In the genomic region with DNA sequence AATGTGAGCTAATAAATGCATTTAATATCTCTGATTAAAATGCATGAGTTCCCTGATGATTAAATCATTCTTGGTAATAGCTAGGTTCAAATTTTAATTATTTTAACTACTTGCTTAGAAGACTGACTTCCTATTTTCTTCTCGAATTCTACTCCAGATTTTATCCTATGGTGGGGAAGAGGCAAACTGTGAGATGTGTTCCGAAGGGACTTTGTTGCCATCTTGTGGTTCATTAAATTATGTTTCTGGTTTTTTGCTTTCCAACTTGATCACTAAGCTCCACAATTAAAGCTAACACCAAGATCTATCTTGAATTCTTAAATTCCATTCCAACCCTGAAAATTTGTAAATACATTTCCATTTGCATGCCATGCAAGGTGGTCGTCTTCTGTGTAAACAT, we compare ENCODE assay signal across 9 cellular contexts.
DNase-seq lines count a peak whose midpoint lies in the region; ATAC-seq and TF ChIP-seq lines count a peak whose summit lies in the region.
"Had no signal": no experiment of that assay in that cellular context is flagged by ENCODE, and none has a peak within 500 bp of the region (broad histone marks: within the 10 kb centered on the region; RNA-seq: fewer than 3 reads in every experiment).

No MANE protein-coding gene starts in this region.

- no peak overlapping the region for H3K4me3 ChIP-seq in RWPE2 (ENCODE audit: severe bottlenecking)
- no peak overlapping the region for H3K4me3 ChIP-seq in hepatocyte
- H3K4me3 ChIP-seq in CD4-positive, alpha-beta memory T cell (ENCODE audit: low read length in 2 of 2) = no peak overlapping the region

- peaks cover 0 to 6% (median 0%) of the 10 kb centered on the region in 8 donors for H3K9me3 Mint-ChIP-seq in CD4-positive, alpha-beta memory T cell

- peak; percentile 67 for TF ChIP-seq CTCF in RWPE2 (IDR thresholded peaks at IDR 0.05; ENCODE audit: poor library complexity, severe bottlenecking)
- TF ChIP-seq CTCF in hepatocyte (IDR thresholded peaks at IDR 0.05; ENCODE audit: poor library complexity) = peak; percentile 58

- H3K4me2 ChIP-seq in hepatocyte = no peak overlapping the region

- no peaks in the 10 kb centered on the region for H3K36me3 Mint-ChIP-seq in CD4-positive, alpha-beta memory T cell

- H3K36me3 ChIP-seq in RWPE2 (ENCODE audit: low read depth) (no peaks in the 10 kb centered on the region), hepatocyte (replicated peaks; ENCODE audit: insufficient read depth, low read depth) (no peaks in the 10 kb centered on the region)
- H3K36me3 ChIP-seq in CD4-positive, alpha-beta memory T cell (ENCODE audit: insufficient read depth, low read length) = no peaks in the 10 kb centered on the region
- H3K36me3 ChIP-seq: neutrophil had no signal

- no peaks in the 10 kb centered on the region for H3K27me3 Mint-ChIP-seq in CD4-positive, alpha-beta memory T cell

- no peak; the same call in 2 of the 3 replicates for ATAC-seq in RWPE2 (ENCODE audit: low read depth)
- no peak for ATAC-seq in HG02970 (IDR thresholded peaks at IDR 0.05; ENCODE audit: low FRiP score, unreplicated experiment)
- no peak for ATAC-seq in HG02642 (IDR thresholded peaks at IDR 0.05; ENCODE audit: poor library complexity, unreplicated experiment)

- intact Hi-C loops in CD4-positive, alpha-beta memory T cell (cut with micrococcal nuclease) = no loop called here

- DNase-seq in AML-193 (lab: John Stamatoyannopoulos, UW) (peak; percentile 30 to 38), Kasumi-1 (lab: John Stamatoyannopoulos, UW) (peak; percentile 71 to 83), RWPE2 (ENCODE audit: low spot score) (no peak), hepatocyte (ENCODE audit: low spot score) (peak; percentile 19), UCSD-AML1 (lab: John Stamatoyannopoulos, UW; ENCODE audit: unreplicated experiment) (no peak)
- no peak for DNase-seq in CD4-positive, alpha-beta memory T cell

- no peak overlapping the region for H2AFZ ChIP-seq in hepatocyte

- 12% methylated on average over 3 of the region's 3 CpGs for WGBS in hepatocyte (ENCODE audit: low lambda C conversion rate, missing lambda C conversion rate)

- H3K27ac ChIP-seq in RWPE2 (ENCODE audit: poor library complexity, severe bottlenecking) (no peak overlapping the region), hepatocyte (no peak overlapping the region)
- H3K27ac ChIP-seq in CD4-positive, alpha-beta memory T cell (ENCODE audit: low read depth, low read length) = no peak overlapping the region
- H3K27ac ChIP-seq: neutrophil had no signal

- H3K9me3 ChIP-seq in RWPE2 (ENCODE audit: severe bottlenecking) = no peaks in the 10 kb centered on the region
- no peaks in the 10 kb centered on the region for H3K9me3 ChIP-seq in hepatocyte (ENCODE audit: low read depth)
- no peaks in the 10 kb centered on the region for H3K9me3 ChIP-seq in CD4-positive, alpha-beta memory T cell (ENCODE audit: control insufficient read depth in 1 of 2, low read length in 2 of 2)
- H3K9me3 ChIP-seq: neutrophil had no signal

- CTCF ChIA-PET in CD4-positive, alpha-beta memory T cell (lab: Charles Lee; ENCODE audit: partially characterized antibody) = no interaction called here

- no peaks in the 10 kb centered on the region for H4K20me1 ChIP-seq in hepatocyte (ENCODE audit: insufficient read depth, poor library complexity, severe bottlenecking)

- no peaks in the 10 kb centered on the region for H3K9me2 ChIP-seq in hepatocyte (replicated peaks; ENCODE audit: insufficient read depth)

- no peaks in the 10 kb centered on the region for H3K79me2 ChIP-seq in hepatocyte

- POLR2A ChIA-PET in CD4-positive, alpha-beta memory T cell (lab: Charles Lee; ENCODE audit: partially characterized antibody) = no interaction called here

- H3K27me3 ChIP-seq in RWPE2 (ENCODE audit: insufficient read depth, poor library complexity, severe bottlenecking) = peaks cover 13% of the 10 kb centered on the region
- H3K27me3 ChIP-seq in hepatocyte = no peaks in the 10 kb centered on the region
- no peaks in the 10 kb centered on the region for H3K27me3 ChIP-seq in CD4-positive, alpha-beta memory T cell (ENCODE audit: insufficient read depth, low read length)
- H3K27me3 ChIP-seq: neutrophil had no signal

- H3K4me1 ChIP-seq in RWPE2 (ENCODE audit: insufficient read depth, poor library complexity, severe bottlenecking) (no peaks in the 10 kb centered on the region), hepatocyte (ENCODE audit: insufficient read depth) (no peaks in the 10 kb centered on the region)
- no peaks in the 10 kb centered on the region for H3K4me1 ChIP-seq in CD4-positive, alpha-beta memory T cell (ENCODE audit: insufficient read depth, low read length)

- no peak overlapping the region for H3K4me3 Mint-ChIP-seq in CD4-positive, alpha-beta memory T cell

- no peaks in the 10 kb centered on the region for H3K4me1 Mint-ChIP-seq in CD4-positive, alpha-beta memory T cell

- H3K27ac Mint-ChIP-seq in CD4-positive, alpha-beta memory T cell = no peak overlapping the region

Comparison
In these comparisons a context has a peak if more than half of its experiments do, and no peak if none do; other contexts are left out.
1. DNase-seq: peak in AML-193 (2 of 2), Kasumi-1 (2 of 2) and hepatocyte (single experiment); none in RWPE2 (single experiment), CD4-positive, alpha-beta memory T cell (0 of 5) and UCSD-AML1 (single experiment).